17 cellular contexts compared by ENCODE assay signal in the genomic region with DNA sequence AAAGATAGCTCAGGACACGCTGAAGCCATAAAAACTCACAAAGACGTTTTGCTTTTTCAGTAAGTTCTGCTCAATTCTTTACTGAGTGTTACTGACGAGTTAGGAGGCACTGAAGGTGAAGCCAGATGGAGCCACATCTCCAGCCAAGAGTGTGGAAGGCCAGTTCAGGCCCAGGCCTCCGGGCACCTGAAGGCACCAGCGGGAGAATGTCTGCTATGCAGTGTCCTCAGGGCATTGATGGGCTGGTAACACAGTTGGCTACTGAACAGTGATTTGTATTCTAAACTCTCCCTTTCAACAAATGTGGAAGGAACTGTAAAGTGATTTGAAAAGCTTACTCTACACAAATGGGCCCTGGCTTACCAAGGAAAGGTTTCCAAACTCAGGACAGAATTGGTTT.
"Had no signal": no experiment of that assay in that cellular context is flagged by ENCODE, and none has a peak within 500 bp of the region (broad histone marks: within the 10 kb centered on the region; RNA-seq: fewer than 3 reads in every experiment).

No MANE protein-coding gene starts in this region.

- H3K4me3 Mint-ChIP-seq: activated CD8-positive, alpha-beta memory T cell treated with anti-CD3 and anti-CD28 coated beads, Interleukin-2, amount 10 ng/mL, durations not matched to agents 7 days and 5 days; activated T-cell treated with anti-CD3 and anti-CD28 coated beads, Interleukin-2, amount 50 U/mL, for 4 hours; endodermal cell; neural crest cell had no signal

- H3K27ac Mint-ChIP-seq: activated CD8-positive, alpha-beta memory T cell treated with anti-CD3 and anti-CD28 coated beads, Interleukin-2, amount 10 ng/mL, durations not matched to agents 7 days and 5 days; activated naive CD4-positive, alpha-beta T cell treated with anti-CD3 and anti-CD28 coated beads, Interleukin-2, amount 50 U/mL, for 72 hours; endodermal cell had no signal

- H3K27me3 Mint-ChIP-seq: activated CD8-positive, alpha-beta memory T cell treated with anti-CD3 and anti-CD28 coated beads, Interleukin-2, amount 10 ng/mL, durations not matched to agents 7 days and 5 days had no signal

- DNase-seq: activated CD4-positive, alpha-beta T cell treated with anti-CD3 and anti-CD28 coated beads for 1 hour; activated CD4-positive, alpha-beta T cell treated with anti-CD3 and anti-CD28 coated beads, Interleukin-2, amount 50 U/mL, for 48 hours; activated CD8-positive, alpha-beta memory T cell treated with anti-CD3 and anti-CD28 coated beads, Interleukin-2, amount 10 ng/mL, durations not matched to agents 7 days and 5 days; activated effector memory CD4-positive, alpha-beta T cell treated with anti-CD3 and anti-CD28 coated beads, Interleukin-2, amount 50 U/mL, for 16 hours; activated T-cell treated with anti-CD3 and anti-CD28 coated beads, Interleukin-2, amount 50 U/mL, for 4 hours; amygdala; brain microvascular endothelial cell; dermis blood vessel endothelial cell; endodermal cell; pancreas; small intestine; T-helper 2 cell had no signal

- FAIRE-seq: pancreas, small intestine had no signal

- H3K4me1 ChIP-seq: pancreas had no signal

- H3K36me3 ChIP-seq: brain microvascular endothelial cell, pancreas, right atrium auricular region, tibial nerve had no signal

- H3K9me3 ChIP-seq: pancreas, right atrium auricular region, tibial nerve had no signal

- H3K27ac ChIP-seq: brain microvascular endothelial cell, pancreas, right atrium auricular region, tibial nerve had no signal

- H3K4me3 ChIP-seq: pancreas, right atrium auricular region, tibial nerve had no signal

- H3K27me3 ChIP-seq: brain microvascular endothelial cell, pancreas, right atrium auricular region, tibial nerve had no signal

- H3K9me3 Mint-ChIP-seq: activated naive CD4-positive, alpha-beta T cell treated with anti-CD3 and anti-CD28 coated beads, Interleukin-2, amount 50 U/mL, for 72 hours; activated T-cell treated with anti-CD3 and anti-CD28 coated beads, Interleukin-2, amount 50 U/mL, for 4 hours; neural crest cell had no signal

- H3K4me1 Mint-ChIP-seq: endodermal cell had no signal

- H3K36me3 Mint-ChIP-seq: activated CD8-positive, alpha-beta memory T cell treated with anti-CD3 and anti-CD28 coated beads, Interleukin-2, amount 10 ng/mL, durations not matched to agents 7 days and 5 days; activated naive CD4-positive, alpha-beta T cell treated with anti-CD3 and anti-CD28 coated beads, Interleukin-2, amount 50 U/mL, for 72 hours had no signal

- ATAC-seq: activated CD8-positive, alpha-beta memory T cell treated with anti-CD3 and anti-CD28 coated beads, Interleukin-2, amount 10 ng/mL, durations not matched to agents 7 days and 5 days; activated naive CD4-positive, alpha-beta T cell treated with anti-CD3 and anti-CD28 coated beads, Interleukin-2, amount 50 U/mL, for 72 hours; activated T-cell treated with anti-CD3 and anti-CD28 coated beads, Interleukin-2, amount 50 U/mL, for 4 hours; left lobe of liver; pancreas had no signal
